Comparison of ENCODE assay signal across 9 cellular contexts in genomic region chr21:41880153-41880552, GRCh38. TPM values are rescaled to one million over a fixed set of nuclear protein-coding genes. Genes with fewer than 3 reads are reported as not detected.
DNase-seq lines count a peak whose midpoint lies in the region; ATAC-seq and TF ChIP-seq lines count a peak whose summit lies in the region.
"Had no signal": no experiment of that assay in that cellular context is flagged by ENCODE, and none has a peak within 500 bp of the region (broad histone marks: within the 10 kb centered on the region; RNA-seq: fewer than 3 reads in every experiment).

No MANE protein-coding gene starts in this region.

- no peaks in the 10 kb centered on the region for H3K27me3 Mint-ChIP-seq in mesothelial cell of epicardium (ENCODE audit: low read depth)

- CTCF ChIA-PET in AG04450 (lab: Charles Lee) = interaction anchor here (1.0 to 1.5 kb wide), 3 partner anchors 64 to 241 kb away, joined by 3 to 7 read pairs (median 4); no protein-coding TSS in a partner anchor

- no peaks in the 10 kb centered on the region for H3K36me3 Mint-ChIP-seq in mesothelial cell of epicardium

- no peaks in the 10 kb centered on the region for H3K27me3 ChIP-seq in AG04450 (ENCODE audit: control insufficient read depth, insufficient read depth, low read length)
- no peaks in the 10 kb centered on the region for H3K27me3 ChIP-seq in HL-60 (ENCODE audit: insufficient read depth, poor library complexity, severe bottlenecking)
- no peaks in the 10 kb centered on the region for H3K27me3 ChIP-seq in adipocyte (replicated peaks; ENCODE audit: control insufficient read depth, insufficient read depth, low read length)

- H3K27ac Mint-ChIP-seq in mesothelial cell of epicardium = peak overlapping the region; percentile 98

- no peak overlapping the region for H3K27ac ChIP-seq in AG04450 (ENCODE audit: low read depth, low read length)
- H3K27ac ChIP-seq in HL-60 (replicated peaks) = peak overlapping the region; percentile 98

- H3K9me3 Mint-ChIP-seq in mesothelial cell of epicardium = no peaks in the 10 kb centered on the region

- no peaks in the 10 kb centered on the region for H3K36me3 ChIP-seq in adipocyte (ENCODE audit: control insufficient read depth, insufficient read depth, low read length, severe bottlenecking)

- no peak for TF ChIP-seq CTCF in AG04450 (IDR thresholded peaks at IDR 0.05; ENCODE audit: low read depth, low read length)
- no peak for TF ChIP-seq CTCF in HL-60 (IDR thresholded peaks at IDR 0.05; ENCODE audit: insufficient read depth, low read length)
- no peak for TF ChIP-seq CTCF in mesothelial cell of epicardium (IDR thresholded peaks at IDR 0.05; ENCODE audit: unreplicated experiment)

- no peak for ATAC-seq in GM21717 (IDR thresholded peaks at IDR 0.05; ENCODE audit: unreplicated experiment)
- ATAC-seq in GM18909 (IDR thresholded peaks at IDR 0.05; ENCODE audit: poor library complexity, unreplicated experiment) = no peak

- H3K9ac ChIP-seq in adipocyte (ENCODE audit: low read length) = peak overlapping the region; percentile 89

- H3K4me1 ChIP-seq in adipocyte (ENCODE audit: control insufficient read depth, insufficient read depth, low read length) = peaks cover 20% of the 10 kb centered on the region

- POLR2A ChIA-PET in AG04450 (lab: Yijun Ruan, JAX) = interaction anchor here (1.5 kb wide), 1 partner anchor 52 kb away, joined by 9 read pairs; no protein-coding TSS in a partner anchor

- H3K4me3 ChIP-seq in AG04450 (ENCODE audit: low read depth, low read length) = peak overlapping the region; percentile 65
- H3K4me3 ChIP-seq in HL-60 (replicated peaks; ENCODE audit: insufficient read depth, low read length) = peak overlapping the region; percentile 47; the same call in 1 of the 2 replicates
- peak overlapping the region; percentile 81 for H3K4me3 ChIP-seq in adipocyte (ENCODE audit: low read length)

- peak overlapping the region; percentile 87 for H3K4me3 Mint-ChIP-seq in mesothelial cell of epicardium

- H3K9me3 ChIP-seq in AG04450 (ENCODE audit: control insufficient read depth, insufficient read depth, low read length) = no peaks in the 10 kb centered on the region
- H3K9me3 ChIP-seq in adipocyte (ENCODE audit: control insufficient read depth, low read length) = no peaks in the 10 kb centered on the region

- DNase-seq in AG04450 (ENCODE audit: low read depth, low spot score) (no peak), HL-60 (ENCODE audit: low read depth in 1 of 2, low spot score in 1 of 2) (no peak), adipocyte (ENCODE audit: low read depth) (no peak), mesothelial cell of epicardium (ENCODE audit: low spot score in 2 of 2, unreplicated experiment in 2 of 2) (no peak), nucleus accumbens (lab: John Stamatoyannopoulos, UW) (no peak), retina (no peak)
- DNase-seq: NCI-H446 treated with DMSO at 0.1 percent for 48 hours had no signal

- H3K4me1 Mint-ChIP-seq in mesothelial cell of epicardium = peaks cover 16% of the 10 kb centered on the region

RNA-seq across cellular contexts. Expression of gene PRDM15, which starts 1.0 kb away (rescaled TPM):
- polyA plus RNA-seq in AG04450 (2011; rRNA removed) = 5.1 and 6.5 TPM in 2 replicates
- polyA minus RNA-seq in AG04450 (2011; rRNA and poly(A)+ RNA removed) = 8.1 and 16.2 TPM in 2 replicates
- 9.7 to 12.0 TPM (median 10.9 TPM) in 3 replicates for total RNA-seq in mesothelial cell of epicardium
